Comparison of ENCODE assay signal across 2 cellular contexts in genomic region chr17:20998571-20999043, GRCh38.
TF ChIP-seq lines count a peak whose summit lies in the region.

No MANE protein-coding gene starts in this region.

TF ChIP-seq in HCT116, 20 proteins besides CTCF, POLR2A, EP300 and RAD21 (continued from another document):
- 0 out of 2 replicates have a peak, but pooled peaks have one; percentile 22 for TF ChIP-seq SIN3A (IDR thresholded peaks at IDR 0.05; ENCODE audit: low read depth)
- no peak for TF ChIP-seq CEBPB (IDR thresholded peaks at IDR 0.05; ENCODE audit: low read depth)
- no peak for TF ChIP-seq YY1 (IDR thresholded peaks at IDR 0.05; ENCODE audit: extremely low read depth, insufficient replicate concordance, low read depth, low read length)
- TF ChIP-seq EGR1 (IDR thresholded peaks at IDR 0.05; ENCODE audit: low read depth) = no peak
- no peak for TF ChIP-seq FOSL1 (IDR thresholded peaks at IDR 0.05; ENCODE audit: low read depth)
- TF ChIP-seq ZFX (IDR thresholded peaks at IDR 0.05) = no peak

TF ChIP-seq in K562, 482 proteins besides CTCF, POLR2A, EP300 and RAD21:
- TF ChIP-seq MXD1 (CRISPR knock-in tag; IDR thresholded peaks at IDR 0.05; ENCODE audit: borderline replicate concordance, poor library complexity, severe bottlenecking) = no peak
- 0 out of 2 replicates have a peak, but pooled peaks have one; percentile 76 for TF ChIP-seq POLR2AphosphoS2 (IDR thresholded peaks at IDR 0.05; ENCODE audit: low read length)
TF ChIP-seq in K562: peak in this region for 1.
